ENCODE assay signal across 25 cellular contexts in the genomic region with DNA sequence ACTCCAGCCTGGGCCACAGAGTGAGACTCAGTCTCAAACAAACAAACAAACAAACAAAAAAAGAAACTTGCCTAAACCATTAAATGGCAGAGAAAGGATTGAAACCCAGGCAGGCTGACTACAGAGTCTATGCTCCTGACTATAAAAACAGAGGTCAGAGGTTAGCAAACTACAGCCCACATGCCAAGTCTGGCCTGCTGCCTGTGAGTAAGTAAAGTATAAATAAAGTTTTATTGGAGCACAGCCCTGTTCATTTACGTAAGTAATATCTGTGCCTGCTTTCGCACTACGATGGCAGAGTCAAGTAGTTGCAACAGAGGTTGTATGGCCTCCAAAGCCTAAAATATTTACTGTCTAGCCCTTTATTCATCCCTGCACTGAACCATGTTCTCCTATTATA.
"Had no signal": no experiment of that assay in that cellular context is flagged by ENCODE, and none has a peak within 500 bp of the region (broad histone marks: within the 10 kb centered on the region; RNA-seq: fewer than 3 reads in every experiment).

No MANE protein-coding gene starts in this region.

- H3K4me3 ChIP-seq: MG63, SJSA1, SK-N-MC had no signal

- H3K9me3 ChIP-seq: MG63, SJSA1 had no signal

- DNase-seq: Karpas-422, KG1, MG63, NCI-H1092, NCI-H1105 treated with DMSO at 0.1 percent for 48 hours, NCI-H1417 treated with DMSO at 0.1 percent for 48 hours, NCI-H146, NCI-H1694 treated with DMSO at 0.1 percent for 48 hours, NCI-H1930, NCI-H2081 treated with DMSO at 0.1 percent for 48 hours, NCI-H2171, NCI-H226, NCI-H446, NCI-H510A, NCI-H524 treated with DMSO at 0.1 percent for 48 hours, NCI-H69, NCI-H774, Right ventricle myocardium superior, RPMI8226, SIG-M5 had no signal

- H3K27me3 ChIP-seq: MG63, SJSA1 had no signal

- FAIRE-seq: HTR-8/SVneo, RCC 7860 had no signal

- H3K4me1 ChIP-seq: SJSA1 had no signal

- H3K27ac ChIP-seq: HL-60, SJSA1, SK-N-MC had no signal
